ENCODE assay signal across 9 cellular contexts in the genomic region with DNA sequence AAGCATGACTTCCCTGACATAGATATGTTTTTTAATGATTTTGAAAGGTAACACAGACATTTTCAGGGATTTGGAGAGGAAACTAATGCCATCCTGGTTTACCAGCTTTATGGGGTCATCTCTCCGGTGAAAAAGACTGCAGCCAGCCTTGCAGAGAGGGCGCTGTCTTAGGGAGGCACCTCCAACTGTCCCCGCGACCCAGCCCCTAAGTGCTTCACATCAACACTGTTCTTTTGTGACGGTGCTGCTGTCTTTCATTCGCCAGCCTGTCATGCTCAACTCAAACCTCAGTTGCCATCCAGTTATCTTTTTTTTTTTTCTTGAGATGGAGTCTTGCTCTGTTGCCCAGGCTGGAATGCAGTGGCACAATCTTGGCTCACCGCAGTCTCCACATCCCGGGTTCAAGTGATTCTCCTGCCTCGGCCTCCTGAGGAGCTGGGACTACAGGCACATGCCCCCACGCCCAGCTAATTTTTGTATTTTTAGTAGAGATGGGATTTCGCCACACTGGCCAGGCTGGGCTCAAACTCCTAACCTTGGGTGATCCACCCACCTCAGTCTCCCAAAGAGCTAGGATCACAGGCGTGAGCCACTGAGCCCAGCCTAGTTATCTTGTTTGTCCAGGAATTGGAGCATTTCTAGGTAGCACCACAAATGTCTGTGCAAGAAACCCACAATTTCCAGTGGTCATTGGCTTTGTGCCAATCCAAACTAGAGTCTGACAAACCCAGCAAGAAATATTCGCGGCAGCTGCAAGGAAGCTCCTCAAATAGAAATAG. TPM values are rescaled to one million over a fixed set of nuclear protein-coding genes. Genes with fewer than 3 reads are reported as not detected.
DNase-seq lines count a peak whose midpoint lies in the region; TF ChIP-seq lines count a peak whose summit lies in the region.
"Had no signal": no experiment of that assay in that cellular context is flagged by ENCODE, and none has a peak within 500 bp of the region (broad histone marks: within the 10 kb centered on the region; RNA-seq: fewer than 3 reads in every experiment).

No MANE protein-coding gene starts in this region.

- no peaks in the 10 kb centered on the region for H3K9me3 ChIP-seq in SJCRH30 (replicated peaks)
- H3K9me3 ChIP-seq in smooth muscle cell (replicated peaks; ENCODE audit: low read depth): no peaks in the 10 kb centered on the region

- no peak overlapping the region for H2AFZ ChIP-seq in smooth muscle cell (ENCODE audit: low read depth)

- peaks cover 1% of the 10 kb centered on the region; the same call in 1 of the 2 replicates for H3K36me3 Mint-ChIP-seq in HFFc6 (ENCODE audit: low read depth)

- peaks cover 55% of the 10 kb centered on the region for H3K9me3 Mint-ChIP-seq in HFFc6

- no peak overlapping the region for H3K9ac ChIP-seq in smooth muscle cell (ENCODE audit: low read depth)

- no peak overlapping the region for H3K4me3 Mint-ChIP-seq in HFFc6

- H3K27me3 ChIP-seq in SJCRH30: no peaks in the 10 kb centered on the region
- H3K27me3 ChIP-seq in smooth muscle cell (ENCODE audit: low read depth): no peaks in the 10 kb centered on the region

- DNase-seq in NCI-H748 (lab: John Stamatoyannopoulos, UW; ENCODE audit: unreplicated experiment) (peak; percentile 26), NCI-H748 treated with DMSO at 0.1 percent for 48 hours (lab: John Stamatoyannopoulos, UW) (no peak), SJCRH30 (peak; percentile 94 to 98), fibroblast of peridontal ligament (ENCODE audit: extremely low read depth) (peak; percentile 44), smooth muscle cell (lab: John Stamatoyannopoulos, UW; ENCODE audit: unreplicated experiment) (no peak), NCI-H1436 (lab: John Stamatoyannopoulos, UW) (no peak), HFFc6 (no peak)
- DNase-seq in stimulated activated naive CD4-positive, alpha-beta T cell (lab: John Stamatoyannopoulos, UW): no peak
- DNase-seq: NCI-H1048 had no signal

- H3K4me1 ChIP-seq in SJCRH30 (peaks cover 42% of the 10 kb centered on the region), smooth muscle cell (ENCODE audit: low read depth) (peaks cover 27% of the 10 kb centered on the region)

- H3K79me2 ChIP-seq in smooth muscle cell (ENCODE audit: low read depth): no peaks in the 10 kb centered on the region

- H3K4me3 ChIP-seq in SJCRH30 (no peak overlapping the region), smooth muscle cell (no peak overlapping the region)

- no peaks in the 10 kb centered on the region for H3K4me1 Mint-ChIP-seq in HFFc6 (ENCODE audit: low read depth)

- peaks cover 33% of the 10 kb centered on the region for H4K20me1 ChIP-seq in smooth muscle cell (ENCODE audit: low read depth)

- H3K27ac Mint-ChIP-seq in HFFc6: no peak overlapping the region

- peaks cover 22% of the 10 kb centered on the region for H3F3A ChIP-seq in smooth muscle cell (ENCODE audit: low read depth)

- WGBS in smooth muscle cell (ENCODE audit: low lambda C conversion rate): 81% methylated on average over 14 of the region's 14 CpGs

- TF ChIP-seq CTCF in smooth muscle cell (IDR thresholded peaks at IDR 0.05; ENCODE audit: borderline replicate concordance, insufficient read depth, poor library complexity, severe bottlenecking): no peak
- TF ChIP-seq CTCF in HFFc6 (IDR thresholded peaks at IDR 0.05): no peak

- H3K4me2 ChIP-seq in smooth muscle cell: peak overlapping the region; percentile 54

- peak overlapping the region; percentile 73 for H3K27ac ChIP-seq in SJCRH30
- H3K27ac ChIP-seq in smooth muscle cell (ENCODE audit: low read depth): no peak overlapping the region

- no peaks in the 10 kb centered on the region; the same call in 1 of the 2 replicates for H3K36me3 ChIP-seq in SJCRH30
- no peaks in the 10 kb centered on the region for H3K36me3 ChIP-seq in smooth muscle cell (ENCODE audit: low read depth)

- peaks cover 13% of the 10 kb centered on the region for H3K27me3 Mint-ChIP-seq in HFFc6 (ENCODE audit: insufficient read depth)

RNA-seq across cellular contexts. Expression of gene PDE9A, which starts 24.1 kb away (rescaled TPM):
- 14.8 and 14.9 TPM in 2 replicates for total RNA-seq in SJCRH30 (2014; rRNA removed; shearing (Covaris generic))
- total RNA-seq in smooth muscle cell: 9.6 and 12.3 TPM in 2 replicates
- polyA plus RNA-seq in smooth muscle cell: 4.3 and 7.3 TPM in 2 replicates
- total RNA-seq in HFFc6 (2021; fragmentation: NEBNext Ultra II Directional; extraction: Animal tissue kit (Norgen Biotek cat#: 25700)): not detected

Comparison
In these comparisons a context has a peak if more than half of its experiments do, and no peak if none do; other contexts are left out.
1. DNase-seq: peak in NCI-H748 (single experiment), SJCRH30 (2 of 2) and fibroblast of peridontal ligament (single experiment); none in NCI-H748 treated with DMSO at 0.1 percent for 48 hours (single experiment), smooth muscle cell (single experiment), NCI-H1436 (single experiment), stimulated activated naive CD4-positive, alpha-beta T cell (0 of 6) and HFFc6 (single experiment).
2. RNA of gene PDE9A, which starts 24.1 kb away (total RNA-seq): 14.8 to 14.9 TPM in SJCRH30 and 9.6 to 12.3 TPM in smooth muscle cell; not detected in HFFc6; every median in the first group is over 10 times any median in the second.